14 cellular contexts compared by ENCODE assay signal in genomic region chr15:69980311-69981059, GRCh38.
DNase-seq lines count a peak whose midpoint lies in the region; ATAC-seq, FAIRE-seq and TF ChIP-seq lines count a peak whose summit lies in the region.
"Had no signal": no experiment of that assay in that cellular context is flagged by ENCODE, and none has a peak within 500 bp of the region (broad histone marks: within the 10 kb centered on the region; RNA-seq: fewer than 3 reads in every experiment).

No MANE protein-coding gene starts in this region.

- H3K4me3 ChIP-seq in GM12878, result no peak overlapping the region; the same call in 1 of the 2 replicates
- H3K4me3 ChIP-seq: pancreas had no signal

- peak overlapping the region; percentile 71 for H3K27ac ChIP-seq in GM12878 (ENCODE audit: control insufficient read depth, insufficient read depth)
- H3K27ac ChIP-seq: pancreas had no signal

- H3K9me3 ChIP-seq in GM12878 (replicated peaks; ENCODE audit: control insufficient read depth, insufficient read depth, low read length), result no peaks in the 10 kb centered on the region
- H3K9me3 ChIP-seq: pancreas had no signal

- H3K4me1 ChIP-seq in GM12878 (ENCODE audit: control insufficient read depth, insufficient read depth, low read length), result peaks cover 38% of the 10 kb centered on the region
- H3K4me1 ChIP-seq: pancreas had no signal

- TF ChIP-seq RAD21 in GM12878 (IDR thresholded peaks at IDR 0.05; ENCODE audit: insufficient read depth, low read depth, low read length), result no peak

- BruUV-seq in GM12878 (replicated peaks; lab: Mats Ljungman, UMichigan), result no TSS peak

- H2AFZ ChIP-seq in GM12878 (ENCODE audit: control insufficient read depth, low read depth, low read length), result no peak overlapping the region

- H3K4me2 ChIP-seq in GM12878 (ENCODE audit: control insufficient read depth, insufficient read depth), result peak overlapping the region; percentile 73

- in situ Hi-C loops in GM12878 (cut with MboI), result no loop called here

- TF ChIP-seq EP300 in GM12878 (IDR thresholded peaks at IDR 0.05; ENCODE audit: borderline replicate concordance in 1 of 2, control insufficient read depth in 1 of 2, low read depth in 2 of 2, low read length in 2 of 2), result no peak

- intact Hi-C loops in GM12878 (cut with micrococcal nuclease; ENCODE audit: unreplicated experiment), result loop anchor here (2.0 kb wide), 1 partner anchor 34 kb away; no protein-coding TSS in a partner anchor

- H3K9ac ChIP-seq in GM12878 (ENCODE audit: control insufficient read depth, insufficient read depth, low read length), result peak overlapping the region; percentile 14; the same call in 1 of the 2 replicates

- POLR2A ChIA-PET in GM10248 (lab: Yijun Ruan, JAX) (interaction anchor here (1.4 kb wide), 1 partner anchor 117 kb away, joined by 3 read pairs; the partner anchor contains the start of gene TLE3), GM12878 (lab: Charles Lee) (interaction anchor here (1.3 kb wide), 1 partner anchor 117 kb away, joined by 3 read pairs; the partner anchor contains the start of gene TLE3)

- no peak for TF ChIP-seq CTCF in GM10248 (IDR thresholded peaks at IDR 0.05; ENCODE audit: control extremely low read depth, extremely low read depth, low read depth, missing control alignments)
- TF ChIP-seq CTCF in GM12878 (IDR thresholded peaks at IDR 0.05 in 2 of 3, conservative IDR thresholded peaks at IDR 0.05 in 1 of 3; ENCODE audit: control insufficient read depth in 2 of 3, extremely low read depth in 1 of 3, insufficient read depth in 1 of 3, low read depth in 3 of 3, low read length in 3 of 3), result 0 out of 6 replicates have a peak, but pooled peaks of 1 of the 3 experiments have one; percentile 24
- no peak for TF ChIP-seq CTCF in omental fat pad (IDR thresholded peaks at IDR 0.05)

- peak; percentile 23 for ATAC-seq in GM18907 (IDR thresholded peaks at IDR 0.05; ENCODE audit: unreplicated experiment)
- peak; percentile 33 for ATAC-seq in HG03439 (IDR thresholded peaks at IDR 0.05; ENCODE audit: unreplicated experiment)
- ATAC-seq in GM12878, result peak; percentile 17
- no peak for ATAC-seq in omental fat pad (ENCODE audit: low FRiP score)

- no peaks in the 10 kb centered on the region for H4K20me1 ChIP-seq in GM12878 (ENCODE audit: control insufficient read depth, insufficient read depth)

- H3K79me2 ChIP-seq in GM12878 (ENCODE audit: control insufficient read depth, insufficient read depth, low read length), result no peaks in the 10 kb centered on the region

- DNase-seq in GM10248 (ENCODE audit: extremely low spot score), result peak; percentile 43
- DNase-seq in GM12878 (ENCODE audit: low read depth, low spot score), result peak; percentile 55
- DNase-seq in KG1 (lab: John Stamatoyannopoulos, UW), result no peak
- no peak for DNase-seq in GM19238 (ENCODE audit: insufficient read length, low spot score)
- no peak for DNase-seq in omental fat pad (ENCODE audit: low spot score)
- no peak for DNase-seq in DMS153 (lab: John Stamatoyannopoulos, UW)
- DNase-seq: activated CD4-positive, alpha-beta memory T cell treated with anti-CD3 and anti-CD28 coated beads for 36 hours; Calu3; H7; NCI-H2107; pancreas had no signal

- FAIRE-seq in GM12878 (lab: Jason Lieb, UNC), result peak; percentile 18
- FAIRE-seq: islet of Langerhans, pancreas had no signal

- WGBS in GM12878 (ENCODE audit: insufficient coverage, insufficient replicate concordance, low lambda C conversion rate, missing lambda C conversion rate), result 0% methylated on average over 7 of the region's 7 CpGs

- SMC1A ChIA-PET in GM12878 (lab: Charles Lee; ENCODE audit: uncharacterized antibody, unreplicated experiment), result interaction anchor here (0.9 to 3.1 kb wide), 11 partner anchors 27 to 315 kb away, joined by 3 to 12 read pairs (median 4); partner anchors contain the start of gene TLE3

- H3K27me3 ChIP-seq in GM12878 (replicated peaks in 1 of 2; ENCODE audit: control insufficient read depth in 2 of 2, insufficient read depth in 2 of 2, low read length in 1 of 2), result no peaks in the 10 kb centered on the region; a peak in 1 of 4 replicates
- H3K27me3 ChIP-seq: pancreas had no signal

- no peak for TF ChIP-seq POLR2A in GM12878 (IDR thresholded peaks at IDR 0.05; ENCODE audit: low read depth, low read length)

- RAD21 ChIA-PET in GM12878 (lab: Charles Lee; ENCODE audit: unreplicated experiment), result interaction anchor here (0.9 to 1.7 kb wide), 12 partner anchors 14 to 487 kb away, joined by 3 to 15 read pairs (median 4); partner anchors contain the start of gene TLE3

- H3K36me3 ChIP-seq in GM12878 (ENCODE audit: control insufficient read depth in 2 of 2, insufficient read depth in 2 of 2, low read length in 1 of 2), result no peaks in the 10 kb centered on the region
- H3K36me3 ChIP-seq: pancreas had no signal

- CTCF ChIA-PET in GM10248 (lab: Yijun Ruan, JAX) (interaction anchor here (1.3 to 1.7 kb wide), 4 partner anchors 9 to 37 kb away, joined by 3 to 5 read pairs (median 3); no protein-coding TSS in a partner anchor), GM12878 (lab: Yijun Ruan, JAX) (interaction anchor here (0.7 to 1.5 kb wide), 6 partner anchors 15 to 744 kb away, joined by 3 to 23 read pairs (median 4); partner anchors contain the start of gene TLE3)

TF ChIP-seq in GM12878, 131 proteins besides CTCF, POLR2A, EP300 and RAD21:
- no peak for TF ChIP-seq RUNX3 (IDR thresholded peaks at IDR 0.05; ENCODE audit: low read length)
- TF ChIP-seq YY1 (IDR thresholded peaks at IDR 0.05; ENCODE audit: low read depth, low read length), result no peak
- 0 out of 3 replicates have a peak, but pooled peaks have one; percentile 15 for TF ChIP-seq POU2F2 (IDR thresholded peaks at IDR 0.05; ENCODE audit: borderline replicate concordance, low read depth, low read length)
- TF ChIP-seq SMARCA5 (IDR thresholded peaks at IDR 0.05), result no peak
- peak; percentile 21 for TF ChIP-seq PBX3 (IDR thresholded peaks at IDR 0.05; ENCODE audit: insufficient replicate concordance, low read depth, low read length)
- 0 out of 2 replicates have a peak, but pooled peaks have one; percentile 4 for TF ChIP-seq MTA3 (IDR thresholded peaks at IDR 0.05; ENCODE audit: borderline replicate concordance, low read length)
- no peak for TF ChIP-seq BCL11A (IDR thresholded peaks at IDR 0.05; ENCODE audit: low read depth, low read length)

Comparison
In these comparisons a context has a peak if more than half of its experiments do, and no peak if none do; other contexts are left out.
1. DNase-seq: peak in GM10248 (single experiment) and GM12878 (single experiment); none in KG1 (single experiment), GM19238 (single experiment), omental fat pad (single experiment) and DMS153 (single experiment).